Comparison of ENCODE assay signal across 8 cellular contexts in genomic region chr17:33292981-33293867, GRCh38.
DNase-seq lines count a peak whose midpoint lies in the region; ATAC-seq and TF ChIP-seq lines count a peak whose summit lies in the region.

TSS of gene ASIC2 (minus strand) at chr17:33293295.

- H3K4me1 ChIP-seq in rectal smooth muscle tissue (ENCODE audit: control insufficient read depth, insufficient read depth, low read length) = no peaks in the 10 kb centered on the region

- peaks cover 10% of the 10 kb centered on the region for H3K27me3 ChIP-seq in rectal smooth muscle tissue (ENCODE audit: control insufficient read depth, insufficient read depth, low read length)

- H3K4me3 ChIP-seq in foreskin fibroblast (ENCODE audit: low read depth in 1 of 2, low read length in 2 of 2) (peak within 1 kb of the TSS in 1 of 2 donors; percentile 15), rectal smooth muscle tissue (ENCODE audit: low read length) (peak within 1 kb of the TSS; percentile 30)

- ATAC-seq in GM18520 (IDR thresholded peaks at IDR 0.05; ENCODE audit: unreplicated experiment) (no peak), HG03432 (IDR thresholded peaks at IDR 0.05; ENCODE audit: unreplicated experiment) (no peak)

- no peak within 1 kb of the TSS for H3K27ac ChIP-seq in rectal smooth muscle tissue (ENCODE audit: low read depth, low read length)

- H3K36me3 ChIP-seq in rectal smooth muscle tissue (ENCODE audit: control insufficient read depth, insufficient read depth, low read length) = no peaks in the 10 kb centered on the region

- H3K9ac ChIP-seq in rectal smooth muscle tissue (ENCODE audit: low read length) = no peak within 1 kb of the TSS

- no peak for TF ChIP-seq CTCF in foreskin fibroblast (IDR thresholded peaks at IDR 0.05; ENCODE audit: low read depth, low read length)

- DNase-seq in GM03348 (ENCODE audit: low spot score) = peak; percentile 11
- peak; percentile 72 to 82 for DNase-seq in SHP77 (lab: John Stamatoyannopoulos, UW)
- DNase-seq in foreskin fibroblast = peak; percentile 42 to 63
- no peak for DNase-seq in EL
- DNase-seq in putamen (ENCODE audit: low spot score) = no peak

Comparison
In these comparisons a context has a peak if more than half of its experiments do, and no peak if none do; other contexts are left out.
1. DNase-seq: peak in GM03348 (single experiment), SHP77 (2 of 2) and foreskin fibroblast (2 of 2); none in EL (single experiment) and putamen (single experiment).